In the genomic region with DNA sequence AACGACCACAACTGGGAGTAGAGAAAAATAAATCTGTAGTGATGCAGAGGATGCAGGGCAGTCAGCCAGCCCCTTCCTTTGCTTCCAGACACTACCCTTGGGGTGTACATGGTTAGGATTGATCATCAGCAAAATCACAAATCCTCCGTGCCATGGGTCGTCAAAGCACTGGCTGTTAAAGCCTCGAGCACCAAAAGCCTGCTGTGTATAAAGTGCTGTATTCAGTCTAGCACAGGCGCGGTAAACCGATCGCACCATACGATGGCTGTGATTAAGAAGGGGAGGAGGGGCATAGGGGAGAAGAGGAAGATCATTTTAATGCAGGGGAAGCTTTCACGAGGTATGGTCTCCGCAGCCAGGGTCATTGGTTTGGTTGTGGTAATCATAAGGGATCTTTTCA, we compare ENCODE assay signal across 23 cellular contexts.
"Had no signal": no experiment of that assay in that cellular context is flagged by ENCODE, and none has a peak within 500 bp of the region (broad histone marks: within the 10 kb centered on the region; RNA-seq: fewer than 3 reads in every experiment).

No MANE protein-coding gene starts in this region.

- H3K36me3 Mint-ChIP-seq: stimulated activated effector memory CD8-positive, alpha-beta T cell treated with anti-CD3 and anti-CD28 coated beads, Interleukin-12 subunit alpha, Interleukin-12 subunit beta, amount 100 ng/mL, for 72 hours; stimulated activated naive B cell treated with anti-CD40 and anti-IgM and Interleukin-4, amounts not matched to agents 10 μg/mL and 1 μg/mL and 100 μg/mL, for 72 hours; type B pancreatic cell had no signal

- ATAC-seq: stimulated activated effector memory CD8-positive, alpha-beta T cell treated with anti-CD3 and anti-CD28 coated beads, Interleukin-12 subunit alpha, Interleukin-12 subunit beta, amount 100 ng/mL, for 72 hours; stimulated activated naive B cell treated with anti-CD40 and anti-IgM and Interleukin-4, amounts not matched to agents 10 μg/mL and 1 μg/mL and 100 μg/mL, for 72 hours; stimulated activated naive CD8-positive, alpha-beta T cell treated with anti-CD3 and anti-CD28 coated beads, Interleukin-15, amount 100 ng/mL, for 72 hours; stimulated activated naive CD8-positive, alpha-beta T cell treated with anti-CD3 and anti-CD28 coated beads, Interleukin-15, Interleukin-2, amounts not matched to agents 100 U/mL and 50 U/mL, for 24 hours; upper lobe of right lung had no signal

- H3K4me1 Mint-ChIP-seq: stimulated activated effector memory CD8-positive, alpha-beta T cell treated with anti-CD3 and anti-CD28 coated beads, Interleukin-12 subunit alpha, Interleukin-12 subunit beta, amount 100 ng/mL, for 72 hours; stimulated activated naive B cell treated with anti-CD40 and anti-IgM and Interleukin-4, amounts not matched to agents 10 μg/mL and 1 μg/mL and 100 μg/mL, for 72 hours; stimulated activated naive CD8-positive, alpha-beta T cell treated with anti-CD3 and anti-CD28 coated beads, Interleukin-15, amount 100 ng/mL, for 72 hours had no signal

- DNase-seq: stimulated activated CD4-positive, alpha-beta T cell treated with anti-CD3 and anti-CD28 coated beads, Interleukin-2, amount 100 ng/mL, for 48 hours; stimulated activated CD4-positive, alpha-beta T cell treated with anti-CD3 and anti-CD28 coated beads, Interleukin-4, amount 100 ng/mL, for 1 hour; stimulated activated CD4-positive, alpha-beta T cell treated with anti-CD3 and anti-CD28 coated beads, Interleukin-4, amount 100 ng/mL, for 24 hours; stimulated activated CD4-positive, alpha-beta T cell treated with anti-CD3 and anti-CD28 coated beads, Interleukin-4, amount 100 ng/mL, for 4 hours; stimulated activated CD8-positive, alpha-beta memory T cell treated with anti-CD3 and anti-CD28 coated beads, Interleukin-4, amount 100 ng/mL, for 48 hours; stimulated activated naive B cell treated with anti-CD40 and anti-IgM and Interleukin-4, amounts not matched to agents 10 μg/mL and 1 μg/mL and 100 μg/mL, for 72 hours; stimulated activated naive CD4-positive, alpha-beta T cell; stimulated activated naive CD4-positive, alpha-beta T cell treated with Interleukin-2 at 50 U/mL for 16 hours; stimulated activated naive CD8-positive, alpha-beta T cell treated with anti-CD3 and anti-CD28 coated beads, Interleukin-15, amount 100 ng/mL, for 72 hours; stimulated activated naive CD8-positive, alpha-beta T cell treated with anti-CD3 and anti-CD28 coated beads, Interleukin-15, Interleukin-2, amounts not matched to agents 100 U/mL and 50 U/mL, for 24 hours; stomach; substantia nigra; testis; thyroid gland; tibial artery; transverse colon; trophoblast cell; upper lobe of left lung; upper lobe of right lung; uterus had no signal

- H3K27ac Mint-ChIP-seq: stimulated activated effector memory CD8-positive, alpha-beta T cell treated with anti-CD3 and anti-CD28 coated beads, Interleukin-12 subunit alpha, Interleukin-12 subunit beta, amount 100 ng/mL, for 72 hours; stimulated activated naive B cell treated with anti-CD40 and anti-IgM and Interleukin-4, amounts not matched to agents 10 μg/mL and 1 μg/mL and 100 μg/mL, for 72 hours; stimulated activated naive CD8-positive, alpha-beta T cell treated with anti-CD3 and anti-CD28 coated beads, Interleukin-15, amount 100 ng/mL, for 72 hours; stimulated activated naive CD8-positive, alpha-beta T cell treated with anti-CD3 and anti-CD28 coated beads, Interleukin-15, Interleukin-2, amounts not matched to agents 100 ng/mL and 50 ng/mL, for 24 hours; type B pancreatic cell had no signal

- H3K4me3 Mint-ChIP-seq: stimulated activated effector memory CD8-positive, alpha-beta T cell treated with anti-CD3 and anti-CD28 coated beads, Interleukin-12 subunit alpha, Interleukin-12 subunit beta, amount 100 ng/mL, for 72 hours; stimulated activated naive B cell treated with anti-CD40 and anti-IgM and Interleukin-4, amounts not matched to agents 10 μg/mL and 1 μg/mL and 100 μg/mL, for 72 hours; stimulated activated naive CD8-positive, alpha-beta T cell treated with anti-CD3 and anti-CD28 coated beads, Interleukin-15, amount 100 ng/mL, for 72 hours; stimulated activated naive CD8-positive, alpha-beta T cell treated with anti-CD3 and anti-CD28 coated beads, Interleukin-15, Interleukin-2, amounts not matched to agents 100 ng/mL and 50 ng/mL, for 24 hours; type B pancreatic cell had no signal

- H3K27me3 Mint-ChIP-seq: stimulated activated naive B cell treated with anti-CD40 and anti-IgM and Interleukin-4, amounts not matched to agents 10 μg/mL and 1 μg/mL and 100 μg/mL, for 72 hours; stimulated activated naive CD8-positive, alpha-beta T cell treated with anti-CD3 and anti-CD28 coated beads, Interleukin-15, amount 100 ng/mL, for 72 hours; stimulated activated naive CD8-positive, alpha-beta T cell treated with anti-CD3 and anti-CD28 coated beads, Interleukin-15, Interleukin-2, amounts not matched to agents 100 ng/mL and 50 ng/mL, for 24 hours had no signal
